26 cellular contexts compared by ENCODE assay signal in genomic region chr1:30950053-30950452, GRCh38. TPM values are rescaled to one million over a fixed set of nuclear protein-coding genes. Genes with fewer than 3 reads are reported as not detected.
"Had no signal": no experiment of that assay in that cellular context is flagged by ENCODE, and none has a peak within 500 bp of the region (broad histone marks: within the 10 kb centered on the region; RNA-seq: fewer than 3 reads in every experiment).

No MANE protein-coding gene starts in this region.

- H3K9me3 Mint-ChIP-seq: activated naive CD8-positive, alpha-beta T cell treated with anti-CD3 and anti-CD28 coated beads for 36 hours; activated T-helper 2 cell treated with anti-CD3 and anti-CD28 coated beads, Interferon-gamma antibody, Interleukin-2, Interleukin-4, amounts not matched to agents 10 μg/mL and 5 μg/mL and 100 μg/mL, durations not matched to agents 14 hours and 24 hours and 36 hours; endodermal cell; nephron; T-helper 2 cell treated with Interferon-gamma antibody and Interleukin-4, amounts not matched to agents 5 μg/mL and 100 μg/mL, for 36 hours; type B pancreatic cell had no signal

- H3K4me3 Mint-ChIP-seq: activated CD8-positive, alpha-beta T cell treated with anti-CD3 and anti-CD28 coated beads, Interleukin-2, amount 10 ng/mL, durations not matched to agents 7 days and 5 days; activated naive CD8-positive, alpha-beta T cell treated with anti-CD3 and anti-CD28 coated beads for 36 hours; endodermal cell; nephron; T-helper 2 cell treated with Interferon-gamma antibody and Interleukin-4, amounts not matched to agents 5 μg/mL and 100 μg/mL, for 36 hours; type B pancreatic cell had no signal

- H3K27me3 ChIP-seq: colonic mucosa, esophagus squamous epithelium, gastroesophageal sphincter, heart left ventricle, sigmoid colon, vagina had no signal

- ATAC-seq: activated CD4-positive, CD25-positive, alpha-beta regulatory T cell treated with anti-CD3 and anti-CD28 coated beads, Interleukin-2, amount 50 U/mL, for 24 hours; activated CD8-positive, alpha-beta T cell treated with anti-CD3 and anti-CD28 coated beads, Interleukin-2, amount 10 ng/mL, durations not matched to agents 7 days and 5 days; gastroesophageal sphincter had no signal

- H3K4me3 ChIP-seq: colonic mucosa, esophagus squamous epithelium, gastroesophageal sphincter, heart left ventricle, sigmoid colon, thoracic aorta, vagina had no signal

- H3K4me1 ChIP-seq: colonic mucosa, esophagus squamous epithelium, gastroesophageal sphincter, parathyroid adenoma, vagina had no signal

- H3K27me3 Mint-ChIP-seq: activated naive CD8-positive, alpha-beta T cell treated with anti-CD3 and anti-CD28 coated beads for 36 hours; type B pancreatic cell had no signal

- DNase-seq: activated CD4-positive, alpha-beta T cell treated with anti-CD3 and anti-CD28 coated beads, Interleukin-2, amount 50 U/mL, for 1 hour; activated CD8-positive, alpha-beta T cell treated with anti-CD3 and anti-CD28 coated beads, Interleukin-2, amount 10 ng/mL, durations not matched to agents 7 days and 5 days; activated naive CD4-positive, alpha-beta T cell; activated naive CD8-positive, alpha-beta T cell treated with anti-CD3 and anti-CD28 coated beads for 36 hours; amygdala; colonic mucosa; endodermal cell; esophagus squamous epithelium; heart left ventricle; islet precursor cell; left cardiac atrium; midbrain; sigmoid colon; stimulated activated CD4-positive, alpha-beta T cell treated with anti-CD3 and anti-CD28 coated beads, Interleukin-2, amount 100 ng/mL, for 48 hours; stimulated activated CD8-positive, alpha-beta memory T cell treated with anti-CD3 and anti-CD28 coated beads, Interleukin-4, amount 100 ng/mL, for 48 hours; stimulated activated naive CD4-positive, alpha-beta T cell had no signal

- H3K9me3 ChIP-seq: colonic mucosa, esophagus squamous epithelium, gastroesophageal sphincter, heart left ventricle, sigmoid colon, thoracic aorta, vagina had no signal

- H3K27ac Mint-ChIP-seq: activated CD8-positive, alpha-beta T cell treated with anti-CD3 and anti-CD28 coated beads, Interleukin-2, amount 10 ng/mL, durations not matched to agents 7 days and 5 days; activated T-helper 2 cell treated with anti-CD3 and anti-CD28 coated beads, Interferon-gamma antibody, Interleukin-2, Interleukin-4, amounts not matched to agents 10 μg/mL and 5 μg/mL and 100 μg/mL, durations not matched to agents 14 hours and 24 hours and 36 hours; endodermal cell; nephron; T-helper 2 cell treated with Interferon-gamma antibody and Interleukin-4, amounts not matched to agents 5 μg/mL and 100 μg/mL, for 36 hours; type B pancreatic cell had no signal

- H3K4me1 Mint-ChIP-seq: endodermal cell, nephron had no signal

- H3K9ac ChIP-seq: parathyroid adenoma had no signal

- H3K27ac ChIP-seq: colonic mucosa, esophagus squamous epithelium, gastroesophageal sphincter, heart left ventricle, parathyroid adenoma, sigmoid colon, thoracic aorta, vagina, VCaP had no signal

RNA-seq across cellular contexts. Expression of gene SDC3, which starts 41.5 kb away (rescaled TPM):
- total RNA-seq: activated CD8-positive, alpha-beta T cell treated with anti-CD3 and anti-CD28 coated beads, Interleukin-2, amount 10 ng/mL, durations not matched to agents 7 days and 5 days had no signal
